15 cellular contexts compared by ENCODE assay signal in genomic region chr10:6491841-6492609, GRCh38.
DNase-seq lines count a peak whose midpoint lies in the region; ATAC-seq, FAIRE-seq and TF ChIP-seq lines count a peak whose summit lies in the region.
"Had no signal": no experiment of that assay in that cellular context is flagged by ENCODE, and none has a peak within 500 bp of the region (broad histone marks: within the 10 kb centered on the region; RNA-seq: fewer than 3 reads in every experiment).

No MANE protein-coding gene starts in this region.

- no peaks in the 10 kb centered on the region for H3K9me1 ChIP-seq in keratinocyte (ENCODE audit: control insufficient read depth, extremely low read depth, insufficient read depth, low read length)

- peaks cover 38% of the 10 kb centered on the region for H3K36me3 ChIP-seq in CD8-positive, alpha-beta T cell (ENCODE audit: insufficient read depth, low read length)
- H3K36me3 ChIP-seq in HCT116 (ENCODE audit: control insufficient read depth in 1 of 2, insufficient read depth in 2 of 2, low read length in 2 of 2) (no peaks in the 10 kb centered on the region), keratinocyte (ENCODE audit: control insufficient read depth in 2 of 2, extremely low read depth in 1 of 2, insufficient read depth in 2 of 2, low read length in 2 of 2) (no peaks in the 10 kb centered on the region)
- H3K36me3 ChIP-seq: heart left ventricle had no signal

- H3K4me2 ChIP-seq in HCT116 (ENCODE audit: low read length), result no peak overlapping the region
- peak overlapping the region; percentile 94 for H3K4me2 ChIP-seq in keratinocyte (ENCODE audit: control insufficient read depth, extremely low read depth, insufficient read depth, low read depth, low read length)

- RAD21 ChIA-PET in HCT116 (lab: Charles Lee; ENCODE audit: low non-redundant PET in 1 of 2, low total read pairs in 2 of 2, uncharacterized antibody in 2 of 2, unreplicated experiment in 2 of 2), result no interaction called here

- intact Hi-C loops in CD8-positive, alpha-beta T cell (cut with DNase I, micrococcal nuclease), result loop anchor here (1.0 to 10.0 kb wide), 4 partner anchors 17 to 217 kb away; no protein-coding TSS in a partner anchor
- intact Hi-C loops in HCT116 (cut with micrococcal nuclease), result no loop called here

- POLR2A ChIA-PET in CD8-positive, alpha-beta T cell (lab: Charles Lee), result interaction anchor here (1.0 to 3.7 kb wide), 2 partner anchors 18 to 159 kb away, joined by 3 to 15 read pairs; no protein-coding TSS in a partner anchor
- POLR2A ChIA-PET in HCT116 (lab: Charles Lee), result no interaction called here

- no peaks in the 10 kb centered on the region for H3K9me3 Mint-ChIP-seq in CD8-positive, alpha-beta T cell
- no peaks in the 10 kb centered on the region for H3K9me3 Mint-ChIP-seq in activated naive CD4-positive, alpha-beta T cell treated with anti-CD3 and anti-CD28 coated beads, Interleukin-2, amount 50 U/mL, for 24 hours
- H3K9me3 Mint-ChIP-seq: IgD-negative memory B cell had no signal

- peak; percentile 90 for FAIRE-seq in keratinocyte (lab: Jason Lieb, UNC)
- FAIRE-seq: H54, kidney had no signal

- H3K9ac ChIP-seq in HCT116 (ENCODE audit: low read length) (no peak overlapping the region), keratinocyte (ENCODE audit: control insufficient read depth, extremely low read depth, insufficient read depth, low read length) (peak overlapping the region; percentile 72)
- H3K9ac ChIP-seq: BLaER1 treated with 17β-estradiol and CSF1 and Interleukin-3, amounts not matched to agents 10 nM and 100 nM had no signal

- no peak for TF ChIP-seq POLR2A in HCT116 (IDR thresholded peaks at IDR 0.05; ENCODE audit: borderline replicate concordance, extremely low read depth, insufficient read depth, insufficient read length)
- no peak for TF ChIP-seq POLR2A in erythroblast (IDR thresholded peaks at IDR 0.05; ENCODE audit: low read length)

- TF ChIP-seq RAD21 in HCT116 (IDR thresholded peaks at IDR 0.05; ENCODE audit: low read depth), result no peak

- H3K79me2 ChIP-seq in HCT116 (ENCODE audit: insufficient read depth, low read length) (no peaks in the 10 kb centered on the region), keratinocyte (ENCODE audit: control insufficient read depth, insufficient read depth, low read length) (no peaks in the 10 kb centered on the region)

- H3K4me1 Mint-ChIP-seq in CD8-positive, alpha-beta T cell (ENCODE audit: low read depth), result peaks cover 29% of the 10 kb centered on the region
- H3K4me1 Mint-ChIP-seq in activated naive CD4-positive, alpha-beta T cell treated with anti-CD3 and anti-CD28 coated beads, Interleukin-2, amount 50 U/mL, for 24 hours, result peaks cover 3% of the 10 kb centered on the region

- no peaks in the 10 kb centered on the region for H3K27me3 Mint-ChIP-seq in CD8-positive, alpha-beta T cell (ENCODE audit: low read depth)
- no peaks in the 10 kb centered on the region for H3K27me3 Mint-ChIP-seq in activated naive CD4-positive, alpha-beta T cell treated with anti-CD3 and anti-CD28 coated beads, Interleukin-2, amount 50 U/mL, for 24 hours

- H4K20me1 ChIP-seq in HCT116 (ENCODE audit: insufficient read depth), result no peaks in the 10 kb centered on the region; the same call in 1 of the 2 replicates
- no peaks in the 10 kb centered on the region for H4K20me1 ChIP-seq in keratinocyte (ENCODE audit: control insufficient read depth, extremely low read depth, insufficient read depth, low read length)
- H4K20me1 ChIP-seq: BLaER1 treated with 17β-estradiol and CSF1 and Interleukin-3, amounts not matched to agents 10 nM and 100 nM had no signal

- BruUV-seq in HCT116 (replicated peaks; lab: Mats Ljungman, UMichigan), result no TSS peak

- TF ChIP-seq CTCF in CD8-positive, alpha-beta T cell (IDR thresholded peaks at IDR 0.05), result no peak
- no peak for TF ChIP-seq CTCF in HCT116 (IDR thresholded peaks at IDR 0.05 in 2 of 3, conservative IDR thresholded peaks at IDR 0.05 in 1 of 3; ENCODE audit: borderline replicate concordance in 1 of 3, insufficient read depth in 1 of 3, low read depth in 2 of 3, low read length in 2 of 3)
- TF ChIP-seq CTCF in keratinocyte (optimal IDR thresholded peaks at IDR 0.05 in 1 of 3, IDR thresholded peaks at IDR 0.05 in 1 of 3, conservative IDR thresholded peaks at IDR 0.05 in 1 of 3; ENCODE audit: extremely low read depth in 1 of 3, insufficient read depth in 2 of 3, low read length in 3 of 3), result no peak

- no peaks in the 10 kb centered on the region for H3K9me3 ChIP-seq in CD8-positive, alpha-beta T cell (ENCODE audit: low read length)
- H3K9me3 ChIP-seq in HCT116 (ENCODE audit: control insufficient read depth in 1 of 2, insufficient read depth in 1 of 2, low read depth in 1 of 2, low read length in 2 of 2), result no peaks in the 10 kb centered on the region
- H3K9me3 ChIP-seq in keratinocyte (ENCODE audit: control insufficient read depth, low read depth, low read length), result no peaks in the 10 kb centered on the region
- H3K9me3 ChIP-seq: BLaER1 treated with 17β-estradiol and CSF1 and Interleukin-3, amounts not matched to agents 10 nM and 100 nM; heart left ventricle had no signal

- no peak overlapping the region for H3K4me3 ChIP-seq in CD8-positive, alpha-beta T cell (ENCODE audit: low read depth, low read length)
- H3K4me3 ChIP-seq in HCT116 (replicated peaks in 1 of 2; ENCODE audit: low read depth in 1 of 2, low read length in 2 of 2), result no peak overlapping the region
- H3K4me3 ChIP-seq in keratinocyte (ENCODE audit: control insufficient read depth in 2 of 3, extremely low read depth in 1 of 3, insufficient read depth in 2 of 3, low read depth in 1 of 3, low read length in 3 of 3), result peak overlapping the region; percentile 23 to 73 (median 65)
- H3K4me3 ChIP-seq: BLaER1 treated with 17β-estradiol and CSF1 and Interleukin-3, amounts not matched to agents 10 nM and 100 nM; skin epidermis had no signal

- CTCF ChIA-PET in CD8-positive, alpha-beta T cell (lab: Charles Lee), result interaction anchor here (1.5 kb wide), 1 partner anchor 51 kb away, joined by 3 read pairs; no protein-coding TSS in a partner anchor
- CTCF ChIA-PET in HCT116 (lab: Charles Lee), result no interaction called here

- peak overlapping the region; percentile 72 for H3K4me3 Mint-ChIP-seq in CD8-positive, alpha-beta T cell
- peak overlapping the region; percentile 80 for H3K4me3 Mint-ChIP-seq in activated naive CD4-positive, alpha-beta T cell treated with anti-CD3 and anti-CD28 coated beads, Interleukin-2, amount 50 U/mL, for 24 hours
- H3K4me3 Mint-ChIP-seq: IgD-negative memory B cell had no signal

- no peaks in the 10 kb centered on the region for H3K27me3 ChIP-seq in CD8-positive, alpha-beta T cell (ENCODE audit: insufficient read depth, low read length)
- H3K27me3 ChIP-seq in HCT116 (ENCODE audit: insufficient read depth, low read length), result peaks cover 49% of the 10 kb centered on the region
- no peaks in the 10 kb centered on the region for H3K27me3 ChIP-seq in keratinocyte (ENCODE audit: control insufficient read depth, extremely low read depth, insufficient read depth, low read length)
- H3K27me3 ChIP-seq: BLaER1 treated with 17β-estradiol and CSF1 and Interleukin-3, amounts not matched to agents 10 nM and 100 nM had no signal

- H3K9me2 ChIP-seq in HCT116 (ENCODE audit: insufficient read depth), result no peaks in the 10 kb centered on the region

- H3K27ac Mint-ChIP-seq in CD8-positive, alpha-beta T cell, result peak overlapping the region; percentile 96
- peak overlapping the region; percentile 89 for H3K27ac Mint-ChIP-seq in activated naive CD4-positive, alpha-beta T cell treated with anti-CD3 and anti-CD28 coated beads, Interleukin-2, amount 50 U/mL, for 24 hours

- DNase-seq in CD8-positive, alpha-beta T cell, result peak in 2 of 7 experiments; percentile 37 to 70
- DNase-seq in HCT116 (ENCODE audit: low read depth, low spot score), result no peak
- peak; percentile 80 for DNase-seq in keratinocyte (ENCODE audit: low read depth, low spot score)
- DNase-seq in erythroblast (lab: John Stamatoyannopoulos, UW), result no peak
- DNase-seq: DND-41, heart left ventricle, kidney, NCI-H774 had no signal

- dilution Hi-C loops in keratinocyte (cut with MboI; ENCODE audit: extremely low pct_ligation_motif_present, low sequenced_read_pairs), result no loop called here

- peak; percentile 66 for ATAC-seq in CD8-positive, alpha-beta T cell
- ATAC-seq in HCT116, result no peak
- no peak for ATAC-seq in HG02970 (IDR thresholded peaks at IDR 0.05; ENCODE audit: low FRiP score, unreplicated experiment)
- no peak for ATAC-seq in HG02885 (IDR thresholded peaks at IDR 0.05; ENCODE audit: poor library complexity, unreplicated experiment)
- ATAC-seq: heart left ventricle had no signal

- peak overlapping the region; percentile 46 for H3K27ac ChIP-seq in CD8-positive, alpha-beta T cell (ENCODE audit: low read depth, low read length)
- H3K27ac ChIP-seq in HCT116 (ENCODE audit: low read depth, low read length), result no peak overlapping the region
- H3K27ac ChIP-seq in keratinocyte (ENCODE audit: control insufficient read depth, insufficient read depth, low read length), result peak overlapping the region; percentile 88
- H3K27ac ChIP-seq: BLaER1 treated with 17β-estradiol and CSF1 and Interleukin-3, amounts not matched to agents 10 nM and 100 nM had no signal

- H3K4me1 ChIP-seq in CD8-positive, alpha-beta T cell (ENCODE audit: insufficient read depth, low read length), result peaks cover 46% of the 10 kb centered on the region
- no peaks in the 10 kb centered on the region for H3K4me1 ChIP-seq in HCT116 (ENCODE audit: control insufficient read depth in 1 of 2, insufficient read depth in 2 of 2, low read length in 2 of 2)
- peaks cover 39% of the 10 kb centered on the region for H3K4me1 ChIP-seq in keratinocyte (ENCODE audit: control insufficient read depth, extremely low read depth, insufficient read depth, low read length)

- H2AFZ ChIP-seq in HCT116 (ENCODE audit: low read depth, low read length, poor library complexity, severe bottlenecking), result no peak overlapping the region
- no peak overlapping the region for H2AFZ ChIP-seq in keratinocyte (ENCODE audit: control insufficient read depth, low read length)

- peaks cover 30% of the 10 kb centered on the region for H3K36me3 Mint-ChIP-seq in CD8-positive, alpha-beta T cell
- peaks cover 28% of the 10 kb centered on the region for H3K36me3 Mint-ChIP-seq in activated naive CD4-positive, alpha-beta T cell treated with anti-CD3 and anti-CD28 coated beads, Interleukin-2, amount 50 U/mL, for 24 hours

TF ChIP-seq in HCT116, 20 proteins besides CTCF, POLR2A, EP300 and RAD21:
- TF ChIP-seq EZH2phosphoT487 (IDR thresholded peaks at IDR 0.05; ENCODE audit: borderline replicate concordance) (0 out of 2 replicates have a peak, but pooled peaks have one; percentile 29), TCF7L2 (IDR thresholded peaks at IDR 0.05; ENCODE audit: borderline replicate concordance, extremely low read depth, insufficient read depth, insufficient read length) (no peak), ATF3 (IDR thresholded peaks at IDR 0.05) (no peak)

Comparison
In these comparisons a context has a peak if more than half of its experiments do, and no peak if none do; other contexts are left out.
1. H3K4me3 ChIP-seq: peak in keratinocyte (3 of 3); none in CD8-positive, alpha-beta T cell (single experiment) and HCT116 (0 of 2).